ENCODE assay signal across 16 cellular contexts in the genomic region with DNA sequence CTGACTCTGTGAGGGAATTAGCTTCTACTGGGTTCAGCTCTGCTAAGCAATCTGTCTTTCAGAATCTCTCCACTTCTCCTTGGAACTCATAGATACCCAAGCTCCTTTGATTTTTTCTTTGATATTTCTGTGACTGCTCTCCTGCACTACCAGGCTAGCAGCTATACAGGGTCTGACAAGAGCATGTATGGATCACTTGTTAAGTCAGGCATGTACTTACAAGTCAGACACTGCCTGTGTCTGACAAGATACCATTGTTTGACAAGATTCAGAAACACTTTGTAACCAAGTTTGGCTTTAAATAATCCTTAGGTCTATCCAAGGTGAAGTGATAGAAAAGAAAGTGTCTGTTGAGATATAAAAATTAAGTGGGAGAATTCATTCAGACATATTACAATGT.
DNase-seq lines count a peak whose midpoint lies in the region; ATAC-seq and TF ChIP-seq lines count a peak whose summit lies in the region.
"Had no signal": no experiment of that assay in that cellular context is flagged by ENCODE, and none has a peak within 500 bp of the region (broad histone marks: within the 10 kb centered on the region; RNA-seq: fewer than 3 reads in every experiment).

No MANE protein-coding gene starts in this region.

- TF ChIP-seq EP300 in ovary (IDR thresholded peaks at IDR 0.05) = no peak

- POLR2A ChIA-PET in MCF 10A (lab: Yijun Ruan, JAX) = interaction anchor here (0.8 to 19.3 kb wide), 7 partner anchors 10 to 456 kb away, joined by 3 to 556 read pairs (median 6); partner anchors contain the start of gene SESN1

- CTCF ChIA-PET in MCF 10A (lab: Yijun Ruan, JAX) = interaction anchor here (1.3 kb wide), 1 partner anchor 35 kb away, joined by 5 read pairs; no protein-coding TSS in a partner anchor

- no peak for DNase-seq in activated naive CD8-positive, alpha-beta T cell treated with anti-CD3 and anti-CD28 coated beads, Interleukin-2, amount 50 U/mL, for 24 hours
- no peak for DNase-seq in MCF 10A (ENCODE audit: unreplicated experiment)
- no peak for DNase-seq in ovary
- no peak for DNase-seq in uterus
- DNase-seq in iPS-NIHi7 (ENCODE audit: extremely low spot score) = no peak
- DNase-seq in superior temporal gyrus (ENCODE audit: extremely low spot score) = no peak
- DNase-seq: activated CD4-positive, alpha-beta T cell treated with anti-CD3 and anti-CD28 coated beads, Interleukin-2, amount 50 U/mL, for 48 hours; activated effector memory CD4-positive, alpha-beta T cell treated with anti-CD3 and anti-CD28 coated beads, Interleukin-2, amount 50 U/mL, for 16 hours; H7; KBM-7; kidney; NCI-H774 had no signal

- H3K27ac ChIP-seq in ovary = peak overlapping the region; percentile 58 to 61
- peak overlapping the region; percentile 55 to 65 for H3K27ac ChIP-seq in uterus

- peak overlapping the region; percentile 90 for H3K27ac Mint-ChIP-seq in activated naive CD8-positive, alpha-beta T cell
- no peak overlapping the region for H3K27ac Mint-ChIP-seq in activated naive CD8-positive, alpha-beta T cell treated with anti-CD3 and anti-CD28 coated beads, Interleukin-2, amount 50 U/mL, for 24 hours
- peak overlapping the region; percentile 66 for H3K27ac Mint-ChIP-seq in MCF 10A (ENCODE audit: low read depth, unreplicated experiment)

- H3K4me3 ChIP-seq in ovary (no peak overlapping the region), uterus (no peak overlapping the region)
- H3K4me3 ChIP-seq: prostate gland had no signal

- no TSS peak for BruUV-seq in MCF 10A (replicated peaks; lab: Mats Ljungman, UMichigan)

- TF ChIP-seq CTCF in MCF 10A (IDR thresholded peaks at IDR 0.05; ENCODE audit: unreplicated experiment) (no peak), ovary (IDR thresholded peaks at IDR 0.05) (no peak), uterus (IDR thresholded peaks at IDR 0.05) (no peak)

- H3K9me3 Mint-ChIP-seq in activated naive CD8-positive, alpha-beta T cell (ENCODE audit: low read depth) = no peaks in the 10 kb centered on the region
- H3K9me3 Mint-ChIP-seq in activated naive CD8-positive, alpha-beta T cell treated with anti-CD3 and anti-CD28 coated beads, Interleukin-2, amount 50 U/mL, for 24 hours = no peaks in the 10 kb centered on the region
- H3K9me3 Mint-ChIP-seq in MCF 10A (ENCODE audit: unreplicated experiment) = no peaks in the 10 kb centered on the region
- H3K9me3 Mint-ChIP-seq: brain had no signal

- H3K36me3 ChIP-seq in ovary (no peaks in the 10 kb centered on the region), uterus (no peaks in the 10 kb centered on the region)
- H3K36me3 ChIP-seq: prostate gland had no signal

- no peak for ATAC-seq in activated naive CD8-positive, alpha-beta T cell treated with anti-CD3 and anti-CD28 coated beads, Interleukin-2, amount 50 U/mL, for 24 hours
- no peak for ATAC-seq in activated CD4-positive, CD25-positive, alpha-beta regulatory T cell treated with anti-CD3 and anti-CD28 coated beads, Interleukin-2, amount 50 U/mL, for 24 hours

- H3K4me1 ChIP-seq in ovary (ENCODE audit: insufficient read depth) = peaks cover 9% of the 10 kb centered on the region
- H3K4me1 ChIP-seq in uterus = peaks cover 0 to 3% of the 10 kb centered on the region in 2 donors
- H3K4me1 ChIP-seq: prostate gland had no signal

- TF ChIP-seq POLR2A in ovary (IDR thresholded peaks at IDR 0.05) = no peak
- no peak for TF ChIP-seq POLR2A in uterus (IDR thresholded peaks at IDR 0.05)

- no peaks in the 10 kb centered on the region for H3K27me3 Mint-ChIP-seq in activated naive CD8-positive, alpha-beta T cell
- H3K27me3 Mint-ChIP-seq in activated naive CD8-positive, alpha-beta T cell treated with anti-CD3 and anti-CD28 coated beads, Interleukin-2, amount 50 U/mL, for 24 hours = no peaks in the 10 kb centered on the region
- no peaks in the 10 kb centered on the region for H3K27me3 Mint-ChIP-seq in MCF 10A (ENCODE audit: insufficient read depth, unreplicated experiment)
- H3K27me3 Mint-ChIP-seq: brain had no signal

- H3K9me3 ChIP-seq in ovary (no peaks in the 10 kb centered on the region), uterus (no peaks in the 10 kb centered on the region)
- H3K9me3 ChIP-seq: prostate gland had no signal

- no peaks in the 10 kb centered on the region for H3K36me3 Mint-ChIP-seq in activated naive CD8-positive, alpha-beta T cell
- no peaks in the 10 kb centered on the region for H3K36me3 Mint-ChIP-seq in activated naive CD8-positive, alpha-beta T cell treated with anti-CD3 and anti-CD28 coated beads, Interleukin-2, amount 50 U/mL, for 24 hours (ENCODE audit: low read depth)
- H3K36me3 Mint-ChIP-seq in MCF 10A (ENCODE audit: insufficient read depth, unreplicated experiment) = no peaks in the 10 kb centered on the region
- H3K36me3 Mint-ChIP-seq: brain had no signal

- H3K27me3 ChIP-seq in ovary = no peaks in the 10 kb centered on the region
- H3K27me3 ChIP-seq in uterus = no peaks in the 10 kb centered on the region

- intact Hi-C loops in MCF 10A (cut with micrococcal nuclease) = no loop called here
- intact Hi-C loops in ovary (cut with DNase I) = loop anchor here in 1 of 4 donors (10.0 kb wide), 1 partner anchor 50 kb away; no protein-coding TSS in a partner anchor
- intact Hi-C loops in uterus (cut with DNase I; ENCODE audit: low total_unique reads) = no loop called here

- H3K4me3 Mint-ChIP-seq in activated naive CD8-positive, alpha-beta T cell = no peak overlapping the region
- no peak overlapping the region for H3K4me3 Mint-ChIP-seq in activated naive CD8-positive, alpha-beta T cell treated with anti-CD3 and anti-CD28 coated beads, Interleukin-2, amount 50 U/mL, for 24 hours
- H3K4me3 Mint-ChIP-seq in MCF 10A (ENCODE audit: unreplicated experiment) = no peak overlapping the region

- peaks cover 58% of the 10 kb centered on the region for H3K4me1 Mint-ChIP-seq in activated naive CD8-positive, alpha-beta T cell (ENCODE audit: low read depth)
- H3K4me1 Mint-ChIP-seq in activated naive CD8-positive, alpha-beta T cell treated with anti-CD3 and anti-CD28 coated beads, Interleukin-2, amount 50 U/mL, for 24 hours = peaks cover 58% of the 10 kb centered on the region
- peaks cover 16% of the 10 kb centered on the region for H3K4me1 Mint-ChIP-seq in MCF 10A (ENCODE audit: insufficient read depth, unreplicated experiment)
